8 cellular contexts compared by ENCODE assay signal in genomic region chr17:3754458-3755334, GRCh38. TPM values are rescaled to one million over a fixed set of nuclear protein-coding genes. Genes with fewer than 3 reads are reported as not detected.
A peak's percentile ranks its signal among the peaks of the same experiment; 100 is the strongest.
DNase-seq lines count a peak whose midpoint lies in the region; ATAC-seq, FAIRE-seq and TF ChIP-seq lines count a peak whose summit lies in the region.

No MANE protein-coding gene starts in this region.

- peaks cover 2% of the 10 kb centered on the region for H3K27me3 Mint-ChIP-seq in activated T-cell treated with anti-CD3 and anti-CD28 coated beads, Interleukin-2, amount 50 U/mL, for 72 hours (ENCODE audit: low read depth)

- TF ChIP-seq POLR2A in GM12891 (IDR thresholded peaks at IDR 0.05; ENCODE audit: low read depth, low read length), result no peak

- DNase-seq in GM12891 (ENCODE audit: insufficient read length, low spot score), result peak; percentile 85
- peak; percentile 97 for DNase-seq in NCI-H2171 treated with DMSO at 0.1 percent for 48 hours (lab: John Stamatoyannopoulos, UW)
- peak; percentile 70 to 79 for DNase-seq in activated T-cell treated with anti-CD3 and anti-CD28 coated beads, Interleukin-2, amount 50 U/mL, for 72 hours
- peak in 1 of 3 donors; percentile 56 for DNase-seq in right cardiac atrium
- DNase-seq in stimulated activated CD4-positive, alpha-beta T cell treated with anti-CD3 and anti-CD28 coated beads, Interleukin-12 subunit alpha, Interleukin-12 subunit beta, amount 100 ng/mL, for 4 hours, result peak; percentile 66
- no peak for DNase-seq in cerebellar cortex (ENCODE audit: low spot score)
- DNase-seq in inferior parietal cortex (ENCODE audit: extremely low spot score), result no peak
- DNase-seq in G401 (ENCODE audit: low spot score), result no peak

- peaks cover 19% of the 10 kb centered on the region for H3K4me1 Mint-ChIP-seq in activated T-cell treated with anti-CD3 and anti-CD28 coated beads, Interleukin-2, amount 50 U/mL, for 72 hours (ENCODE audit: low read depth)

- peak; percentile 65 for FAIRE-seq in GM12891 (lab: Jason Lieb, UNC)

- peak; percentile 83 to 91 for ATAC-seq in activated T-cell treated with anti-CD3 and anti-CD28 coated beads, Interleukin-2, amount 50 U/mL, for 72 hours (replicated peaks in 1 of 2)
- ATAC-seq in right cardiac atrium, result peak; percentile 56 to 62

- H3K27me3 ChIP-seq in right cardiac atrium (ENCODE audit: control insufficient read depth, insufficient read depth), result no peaks in the 10 kb centered on the region

- no peak overlapping the region for H3K27ac ChIP-seq in right cardiac atrium (ENCODE audit: low read length)

- peaks cover 2 to 3% of the 10 kb centered on the region in 2 donors for H3K36me3 Mint-ChIP-seq in activated T-cell treated with anti-CD3 and anti-CD28 coated beads, Interleukin-2, amount 50 U/mL, for 72 hours (ENCODE audit: insufficient read depth in 2 of 2)

- peaks cover 2% of the 10 kb centered on the region in 2 donors for H3K9me3 Mint-ChIP-seq in activated T-cell treated with anti-CD3 and anti-CD28 coated beads, Interleukin-2, amount 50 U/mL, for 72 hours

- no peak overlapping the region for H3K4me3 ChIP-seq in right cardiac atrium (ENCODE audit: low read length)

- H3K27ac Mint-ChIP-seq in activated T-cell treated with anti-CD3 and anti-CD28 coated beads, Interleukin-2, amount 50 U/mL, for 72 hours, result no peak overlapping the region

- H3K4me1 ChIP-seq in right cardiac atrium (ENCODE audit: control insufficient read depth, insufficient read depth, low read length), result no peaks in the 10 kb centered on the region

- intact Hi-C loops in right cardiac atrium (cut with DNase I), result no loop called here

- H3K4me3 Mint-ChIP-seq in activated T-cell treated with anti-CD3 and anti-CD28 coated beads, Interleukin-2, amount 50 U/mL, for 72 hours, result peak overlapping the region; percentile 46 to 64

- in situ Hi-C loops in G401 (cut with HindIII; ENCODE audit: low sequenced_read_pairs), result no loop called here

- H3K9me3 ChIP-seq in right cardiac atrium (ENCODE audit: control insufficient read depth, low read length), result peaks cover under 1% of the 10 kb centered on the region

- 7% methylated on average over 56 of the region's 56 CpGs for WGBS in right cardiac atrium

TF ChIP-seq in GM12891, 5 proteins besides CTCF, POLR2A, EP300 and RAD21:
- TF ChIP-seq TAF1 (IDR thresholded peaks at IDR 0.05; ENCODE audit: low read depth, low read length), result no peak
- TF ChIP-seq SPI1 (IDR thresholded peaks at IDR 0.05; ENCODE audit: low read depth, low read length), result no peak
- no peak for TF ChIP-seq POLR2AphosphoS5 (IDR thresholded peaks at IDR 0.05; ENCODE audit: low read depth, low read length)
- TF ChIP-seq POU2F2 (IDR thresholded peaks at IDR 0.05; ENCODE audit: low read depth, low read length), result no peak
- TF ChIP-seq PAX5 (IDR thresholded peaks at IDR 0.05; ENCODE audit: insufficient read depth, low read length, severe bottlenecking), result no peak

RNA-seq across cellular contexts. Expression of gene HASPIN, which starts 31.0 kb away (rescaled TPM):
- polyA plus RNA-seq in GM12891 (2012; ENCODE audit: low read depth, missing spikeins), result 3.9 TPM
- 10 to 100 TPM; 23.2 to 25.7 TPM for total RNA-seq in activated T-cell treated with anti-CD3 and anti-CD28 coated beads, Interleukin-2, amount 50 U/mL, for 72 hours
- under 1 TPM; 0.11 to 0.29 (median 0.19) TPM for total RNA-seq in right cardiac atrium
- 0.11 TPM for polyA plus RNA-seq in right cardiac atrium
- total RNA-seq in G401 (2014; rRNA removed; shearing (Covaris generic)), result 11.7 and 20.9 TPM in 2 replicates

RNA-seq across cellular contexts. Expression of gene ITGAE, which starts 46.3 kb away (rescaled TPM):
- polyA plus RNA-seq in GM12891 (2012; ENCODE audit: low read depth, missing spikeins), result 15.8 TPM
- total RNA-seq in activated T-cell treated with anti-CD3 and anti-CD28 coated beads, Interleukin-2, amount 50 U/mL, for 72 hours, result 10 to 100 TPM; 62.1 to 86.3 TPM
- 10 to 100 TPM; 21.9 to 25.7 (median 23.1) TPM for total RNA-seq in right cardiac atrium
- polyA plus RNA-seq in right cardiac atrium, result 39.4 TPM
- total RNA-seq in G401 (2014; rRNA removed; shearing (Covaris generic)), result 24.7 and 29.6 TPM in 2 replicates

RNA-seq across cellular contexts. Expression of gene P2RX5, which starts 58.7 kb away (rescaled TPM):
- polyA plus RNA-seq in GM12891 (2012; ENCODE audit: low read depth, missing spikeins), result 14.0 TPM
- total RNA-seq in activated T-cell treated with anti-CD3 and anti-CD28 coated beads, Interleukin-2, amount 50 U/mL, for 72 hours, result 10 to 100 TPM; 46.5 to 60.1 TPM
- 10 to 100 TPM in 1 of 4 donors, 1 to 10 TPM in 3; 5.8 to 12.5 (median 8.2) TPM for total RNA-seq in right cardiac atrium
- polyA plus RNA-seq in right cardiac atrium, result 9.1 TPM
- 1.0 and 12.9 TPM in 2 replicates for total RNA-seq in G401 (2014; rRNA removed; shearing (Covaris generic))

Comparison
In these comparisons a context has a peak if more than half of its experiments do, and no peak if none do; other contexts are left out.
1. DNase-seq: peak in GM12891 (single experiment), NCI-H2171 treated with DMSO at 0.1 percent for 48 hours (single experiment), activated T-cell treated with anti-CD3 and anti-CD28 coated beads, Interleukin-2, amount 50 U/mL, for 72 hours (2 of 2) and stimulated activated CD4-positive, alpha-beta T cell treated with anti-CD3 and anti-CD28 coated beads, Interleukin-12 subunit alpha, Interleukin-12 subunit beta, amount 100 ng/mL, for 4 hours (single experiment); none in cerebellar cortex (single experiment), inferior parietal cortex (single experiment) and G401 (single experiment).